ENCODE assay signal across 1 cellular context in genomic region chr13:26253787-26254582, GRCh38.
A peak's percentile ranks its signal among the peaks of the same experiment; 100 is the strongest.
TF ChIP-seq lines count a peak whose summit lies in the region.

Gene CDK8, plus strand, starts transcription at chr13:26254129. Its CDS starts 513 bp downstream, at chr13:26254642.

TF ChIP-seq in K562, 482 proteins besides CTCF, POLR2A, EP300 and RAD21 (continued from another document and continues in another):
- TF ChIP-seq PHF21A (IDR thresholded peaks at IDR 0.05; ENCODE audit: borderline replicate concordance, low read depth), result 0 out of 2 replicates have a peak, but pooled peaks have one; percentile 48
- 0 out of 2 replicates have a peak, but pooled peaks have one; percentile 33 for TF ChIP-seq ZBTB9 (CRISPR knock-in tag; IDR thresholded peaks at IDR 0.05)
- TF ChIP-seq SP1 (CRISPR knock-in tag; IDR thresholded peaks at IDR 0.05), result peak; percentile 81
- 0 out of 2 replicates have a peak, but pooled peaks have one; percentile 25 for TF ChIP-seq RNF2 (IDR thresholded peaks at IDR 0.05)
- TF ChIP-seq TAF9B (IDR thresholded peaks at IDR 0.05; ENCODE audit: partially characterized antibody), result peak; percentile 29
- TF ChIP-seq MCM2 (IDR thresholded peaks at IDR 0.05; ENCODE audit: low read depth), result no peak
- TF ChIP-seq VEZF1 (CRISPR knock-in tag; IDR thresholded peaks at IDR 0.05), result peak; percentile 80
- peak; percentile 44 for TF ChIP-seq PHF20 (IDR thresholded peaks at IDR 0.05; ENCODE audit: partially characterized antibody)
- TF ChIP-seq CREB1 (IDR thresholded peaks at IDR 0.05), result peak; percentile 49
- TF ChIP-seq CREB1 (CRISPR knock-in tag; IDR thresholded peaks at IDR 0.05), result peak; percentile 11; the same call in 1 of the 2 replicates
- peak; percentile 49 for TF ChIP-seq ZFX (CRISPR knock-in tag; IDR thresholded peaks at IDR 0.05)
- no peak for TF ChIP-seq SNIP1 (IDR thresholded peaks at IDR 0.05; ENCODE audit: low read depth)
- TF ChIP-seq ZNF644 (tag; IDR thresholded peaks at IDR 0.05; ENCODE audit: low read depth), result peak; percentile 72
- peak; percentile 49 for TF ChIP-seq ZBTB8A (IDR thresholded peaks at IDR 0.05; ENCODE audit: partially characterized antibody)
- TF ChIP-seq EP400 (IDR thresholded peaks at IDR 0.05), result 0 out of 2 replicates have a peak, but pooled peaks have one; percentile 22
- peak; percentile 99 for TF ChIP-seq E4F1 (CRISPR knock-in tag; IDR thresholded peaks at IDR 0.05; ENCODE audit: borderline replicate concordance)
- TF ChIP-seq KLF13 (tag; IDR thresholded peaks at IDR 0.05; ENCODE audit: borderline replicate concordance, low read depth), result peak; percentile 41; the same call in 1 of the 2 replicates
- TF ChIP-seq ZNF212 (CRISPR knock-in tag; IDR thresholded peaks at IDR 0.05), result no peak
- peak; percentile 48; the same call in 1 of the 2 replicates for TF ChIP-seq MAX (CRISPR knock-in tag; IDR thresholded peaks at IDR 0.05)
- TF ChIP-seq ZNF639 (CRISPR knock-in tag; conservative IDR thresholded peaks at IDR 0.05 in 1 of 2, IDR thresholded peaks at IDR 0.05 in 1 of 2), result 0 out of 4 replicates have a peak, but pooled peaks of 1 of the 2 experiments have one; percentile 36
- TF ChIP-seq MCM5 (IDR thresholded peaks at IDR 0.05; ENCODE audit: low read depth), result no peak
- TF ChIP-seq MYC (IDR thresholded peaks at IDR 0.05; ENCODE audit: low read depth, low read length), result peak; percentile 55; the same call in 1 of the 2 replicates
- no peak for TF ChIP-seq MYC (CRISPR knock-in tag; IDR thresholded peaks at IDR 0.05; ENCODE audit: borderline replicate concordance, low read depth)
- TF ChIP-seq CREM (IDR thresholded peaks at IDR 0.05; ENCODE audit: low read depth), result peak; percentile 81
- no peak for TF ChIP-seq ZNF696 (CRISPR knock-in tag; conservative IDR thresholded peaks at IDR 0.05)
- no peak for TF ChIP-seq IRF9 (tag; IDR thresholded peaks at IDR 0.05)
- TF ChIP-seq SOX6 (IDR thresholded peaks at IDR 0.05), result no peak
- TF ChIP-seq RBBP5 (IDR thresholded peaks at IDR 0.05; ENCODE audit: borderline replicate concordance, insufficient read depth, low read length, poor library complexity, severe bottlenecking), result peak; percentile 88
- TF ChIP-seq CEBPB (tag; IDR thresholded peaks at IDR 0.05), result no peak
- no peak for TF ChIP-seq ATF1 (CRISPR knock-in tag; IDR thresholded peaks at IDR 0.05)
- peak; percentile 88 for TF ChIP-seq ATF1 (tag; IDR thresholded peaks at IDR 0.05)
- peak; percentile 79 for TF ChIP-seq GMEB1 (CRISPR knock-in tag; IDR thresholded peaks at IDR 0.05)
- TF ChIP-seq THRB (CRISPR knock-in tag; conservative IDR thresholded peaks at IDR 0.05), result no peak
- TF ChIP-seq E2F8 (IDR thresholded peaks at IDR 0.05; ENCODE audit: low read depth, partially characterized antibody), result peak; percentile 51
- TF ChIP-seq NR2C2 (CRISPR knock-in tag; IDR thresholded peaks at IDR 0.05), result no peak
- peak; percentile 77 for TF ChIP-seq NR2C2 (tag; IDR thresholded peaks at IDR 0.05)
- TF ChIP-seq CXXC5 (CRISPR knock-in tag; IDR thresholded peaks at IDR 0.05), result peak; percentile 62
- 0 out of 4 replicates have a peak, but pooled peaks of 1 of the 2 experiments have one; percentile 12 for TF ChIP-seq SRF (CRISPR knock-in tag; IDR thresholded peaks at IDR 0.05)
- no peak for TF ChIP-seq TAF15 (IDR thresholded peaks at IDR 0.05; ENCODE audit: low read depth, low read length)
- TF ChIP-seq MAZ (CRISPR knock-in tag; conservative IDR thresholded peaks at IDR 0.05 in 1 of 2, IDR thresholded peaks at IDR 0.05 in 1 of 2), result peak; percentile 46 to 60; a peak in 2 of 4 replicates
- peak; percentile 63 for TF ChIP-seq KDM5B (IDR thresholded peaks at IDR 0.05; ENCODE audit: insufficient replicate concordance, low read depth, low read length)
- peak; percentile 61 for TF ChIP-seq CTBP1 (IDR thresholded peaks at IDR 0.05; ENCODE audit: borderline replicate concordance)
- TF ChIP-seq L3MBTL2 (IDR thresholded peaks at IDR 0.05), result peak; percentile 70
- TF ChIP-seq ATF4 (CRISPR knock-in tag; IDR thresholded peaks at IDR 0.05), result no peak
- TF ChIP-seq SUPT5H (IDR thresholded peaks at IDR 0.05), result peak; percentile 78
- 0 out of 2 replicates have a peak, but pooled peaks have one; percentile 33 for TF ChIP-seq MXI1 (IDR thresholded peaks at IDR 0.05; ENCODE audit: low read depth, low read length)
- peak; percentile 97 for TF ChIP-seq HCFC1 (IDR thresholded peaks at IDR 0.05; ENCODE audit: low read depth, low read length)
- peak; percentile 78 for TF ChIP-seq POLR2G (IDR thresholded peaks at IDR 0.05; ENCODE audit: low read depth, low read length)
- TF ChIP-seq POLR2AphosphoS5 (IDR thresholded peaks at IDR 0.05; ENCODE audit: control insufficient read depth, insufficient read depth, low read depth, low read length), result peak; percentile 56; the same call in 1 of the 2 replicates
- TF ChIP-seq E2F6 (IDR thresholded peaks at IDR 0.05; ENCODE audit: borderline replicate concordance in 1 of 2, extremely low read depth in 1 of 2, insufficient read depth in 1 of 2, insufficient read length in 1 of 2, low read depth in 1 of 2, low read length in 1 of 2, poor library complexity in 1 of 2, severe bottlenecking in 1 of 2), result peak; percentile 39 to 67
- peak; percentile 46 for TF ChIP-seq CCNT2 (IDR thresholded peaks at IDR 0.05; ENCODE audit: borderline replicate concordance, extremely low read depth, insufficient read length, low read depth, low read length)
